In the genomic region with DNA sequence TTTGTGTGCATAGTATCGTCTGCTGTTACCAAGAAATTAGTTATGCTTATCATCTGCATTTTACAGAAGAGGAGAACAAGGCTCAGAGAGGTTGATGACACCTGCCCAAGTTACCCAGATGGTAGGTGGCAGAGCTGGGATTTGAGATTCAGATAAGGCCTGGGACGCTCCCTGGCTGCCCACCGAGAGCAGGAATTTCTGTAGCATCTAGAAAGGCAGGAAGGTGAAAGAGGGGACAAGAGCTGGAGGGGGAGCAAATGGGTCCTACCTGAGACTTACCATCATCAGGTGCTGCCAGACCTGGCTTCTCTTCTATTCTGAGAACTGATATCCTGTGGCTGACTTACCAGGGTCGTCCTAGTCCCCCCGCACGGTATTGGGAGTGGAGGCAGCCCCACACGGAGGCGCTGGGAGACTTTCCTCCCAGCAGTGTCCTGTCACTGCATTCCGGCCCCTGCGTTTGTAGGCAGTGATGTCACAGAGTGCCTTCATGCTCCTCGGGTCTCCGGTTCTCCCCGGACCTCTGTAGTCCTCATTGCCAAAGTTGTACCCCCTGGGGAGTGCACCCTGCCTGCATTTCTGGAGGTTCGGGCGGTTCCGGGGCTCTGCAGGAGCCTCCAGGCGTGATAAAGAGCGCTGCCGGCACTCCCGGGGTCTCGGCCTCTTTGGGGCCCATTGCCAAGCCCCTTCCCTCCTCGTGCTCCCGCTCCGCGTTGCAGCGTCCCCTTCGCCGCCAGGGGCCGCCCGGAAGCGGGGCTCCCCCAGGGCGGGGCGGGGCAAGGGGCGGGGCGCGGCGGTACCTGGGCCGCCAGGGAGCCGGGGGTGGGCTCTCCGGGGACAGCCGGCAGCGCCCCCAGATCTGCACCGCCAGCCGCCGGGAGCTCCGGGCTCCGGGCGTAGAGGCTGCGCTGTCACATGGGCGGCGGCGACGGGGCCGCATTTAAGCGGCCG, we compare ENCODE assay signal across 8 cellular contexts. TPM values are rescaled to one million over a fixed set of nuclear protein-coding genes. Genes with fewer than 3 reads are reported as not detected.
DNase-seq lines count a peak whose midpoint lies in the region; ATAC-seq and TF ChIP-seq lines count a peak whose summit lies in the region.

A gene (plus strand): TSS at position 856 of the 951 bp plus-strand sequence. CDS start 60 bp downstream, at position 916.

- peaks cover 33% of the 10 kb centered on the region for H3K27me3 ChIP-seq in A673 (replicated peaks; ENCODE audit: insufficient read depth, low read depth, low read length, poor library complexity)

- DNase-seq in A673 (ENCODE audit: low spot score) (peak; percentile 63), T-helper 17 cell (peak; percentile 18 to 64 (median 58)), astrocyte of the cerebellum (ENCODE audit: low read depth) (no peak), left colon (peak in 1 of 2 donors; percentile 69), HCEC 1CT (no peak)
- peak; percentile 71 for DNase-seq in stimulated activated CD8-positive, alpha-beta memory T cell treated with anti-CD3 and anti-CD28 coated beads, Interleukin-12 subunit alpha, Interleukin-12 subunit beta, amount 100 ng/mL, for 4 hours (ENCODE audit: low read depth)

- CTCF ChIA-PET in A673 (lab: Charles Lee), result interaction anchor here (1.0 to 1.2 kb wide), 2 partner anchors 9 to 47 kb away, joined by 6 to 7 read pairs; a partner anchor contains a TSS

- H3K4me1 Mint-ChIP-seq in T-helper 17 cell, result peaks cover 12% of the 10 kb centered on the region

- H3K36me3 Mint-ChIP-seq in T-helper 17 cell (ENCODE audit: low read depth), result peaks cover 6% of the 10 kb centered on the region

- H3K27ac ChIP-seq in A673 (ENCODE audit: low read depth, low read length, poor library complexity, severe bottlenecking), result no peak within 1 kb of the TSS

- in situ Hi-C loops in astrocyte of the cerebellum (cut with HindIII; ENCODE audit: low sequenced_read_pairs), result loop anchor here (10.0 kb wide), 1 partner anchor 365 kb away; no protein-coding TSS in a partner anchor

- peak; percentile 55 for ATAC-seq in GM19043 (IDR thresholded peaks at IDR 0.05; ENCODE audit: low read depth, unreplicated experiment)
- peak; percentile 59 for ATAC-seq in HG03521 (IDR thresholded peaks at IDR 0.05; ENCODE audit: unreplicated experiment)
- peak; percentile 77 for ATAC-seq in T-helper 17 cell
- peak; percentile 71 for ATAC-seq in left colon

- POLR2A ChIA-PET in A673 (lab: Charles Lee; ENCODE audit: low non-redundant PET), result interaction anchor here (0.7 kb wide), 1 partner anchor 76 kb away, joined by 7 read pairs; no protein-coding TSS in a partner anchor

- no peaks in the 10 kb centered on the region for H3K36me3 ChIP-seq in A673 (ENCODE audit: insufficient read depth, low read length, poor library complexity, severe bottlenecking)

- no TSS peak for BruUV-seq in A673 (replicated peaks; lab: Mats Ljungman, UMichigan)

- H3K9me3 ChIP-seq in A673 (ENCODE audit: low read depth, low read length, poor library complexity, severe bottlenecking) (no peaks in the 10 kb centered on the region), T-helper 17 cell (ENCODE audit: control insufficient read depth, low read length, poor library complexity, severe bottlenecking) (no peaks in the 10 kb centered on the region)

- peaks cover 48% of the 10 kb centered on the region for H3K27me3 Mint-ChIP-seq in T-helper 17 cell

- H3K27ac Mint-ChIP-seq in T-helper 17 cell, result no peak within 1 kb of the TSS

- intact Hi-C loops in A673 (cut with micrococcal nuclease; ENCODE audit: unreplicated experiment) (no loop called here), left colon (cut with DNase I, micrococcal nuclease) (loop anchor here in 1 of 2 donors (10.0 kb wide), 1 partner anchor 55 kb away; a partner anchor contains a TSS)

- peak; percentile 53 for TF ChIP-seq CTCF in A673 (conservative IDR thresholded peaks at IDR 0.05; ENCODE audit: low read depth, low read length)
- TF ChIP-seq CTCF in astrocyte of the cerebellum (IDR thresholded peaks at IDR 0.05; ENCODE audit: low read depth, low read length, missing control alignments), result peak; percentile 15

- peak within 1 kb of the TSS; percentile 43 for H3K4me3 ChIP-seq in A673 (ENCODE audit: low read depth, low read length, poor library complexity, severe bottlenecking)
- H3K4me3 ChIP-seq in astrocyte of the cerebellum (ENCODE audit: low read depth, low read length), result peak within 1 kb of the TSS; percentile 15

- peaks cover 7% of the 10 kb centered on the region for H3K4me1 ChIP-seq in A673 (ENCODE audit: insufficient read depth, low read length, poor library complexity, severe bottlenecking)

- peak within 1 kb of the TSS; percentile 87 for H3K4me3 Mint-ChIP-seq in T-helper 17 cell

RNA-seq across cellular contexts. Expression of the gene that starts here (rescaled TPM):
- 1.2 and 1.6 TPM in 2 replicates for total RNA-seq in A673 (2021)
- total RNA-seq in T-helper 17 cell, result not detected
- total RNA-seq in left colon, result 1 to 10 TPM; 1.2 to 2.5 TPM

Comparison
In these comparisons a context has a peak if more than half of its experiments do, and no peak if none do; other contexts are left out.
1. Peak in DNase-seq and ATAC-seq in T-helper 17 cell; RNA of the gene not detected or under 1 TPM.
2. DNase-seq: peak in A673 (single experiment) and stimulated activated CD8-positive, alpha-beta memory T cell treated with anti-CD3 and anti-CD28 coated beads, Interleukin-12 subunit alpha, Interleukin-12 subunit beta, amount 100 ng/mL, for 4 hours (single experiment); none in astrocyte of the cerebellum (single experiment) and HCEC 1CT (single experiment).
3. Peak in every context shown above with its lines, with median percentiles within 50 percentile points of each other: ATAC-seq.